Comparison of ENCODE assay signal across 6 cellular contexts in genomic region chr16:69559164-69559563, GRCh38.
"Had no signal": no experiment of that assay in that cellular context is flagged by ENCODE, and none has a peak within 500 bp of the region (broad histone marks: within the 10 kb centered on the region; RNA-seq: fewer than 3 reads in every experiment).

No MANE protein-coding gene starts in this region.

- ATAC-seq: GM23338 had no signal

- H3K9me3 Mint-ChIP-seq: IgD-negative memory B cell had no signal

- DNase-seq: H9, HCEC 1CT, KBM-7 had no signal

- H3K36me3 Mint-ChIP-seq: IgD-negative memory B cell had no signal

- H3K4me3 Mint-ChIP-seq: GM23338, H9, IgD-negative memory B cell had no signal

- H3K27ac ChIP-seq: KMS-11 had no signal

- H3K27ac Mint-ChIP-seq: GM23338, IgD-negative memory B cell had no signal

- H3K4me3 ChIP-seq: GM23338 had no signal

- H3K27me3 Mint-ChIP-seq: IgD-negative memory B cell had no signal
